In the genomic region with DNA sequence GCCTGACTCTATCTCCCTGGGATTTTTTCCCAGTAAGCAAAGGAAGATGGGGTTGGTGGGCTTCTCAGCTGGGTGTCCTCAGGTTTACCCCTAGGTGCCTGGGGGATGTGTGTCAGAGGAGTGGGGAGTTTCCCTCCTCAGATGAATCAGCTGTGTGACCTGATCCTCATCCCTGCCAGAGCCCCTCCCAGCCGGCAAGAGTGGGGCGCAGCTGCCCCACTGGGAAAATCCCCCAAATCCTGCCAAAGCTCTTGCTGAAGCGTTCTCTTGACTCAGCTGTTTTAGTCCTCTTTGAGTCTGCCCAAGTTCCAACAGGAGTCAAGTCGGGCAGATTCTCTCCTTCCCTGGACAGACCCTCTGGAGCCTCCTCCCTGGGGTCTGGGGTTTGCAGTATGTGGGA, we compare ENCODE assay signal across 16 cellular contexts. TPM values are rescaled to one million over a fixed set of nuclear protein-coding genes. Genes with fewer than 3 reads are reported as not detected.
A peak's percentile ranks its signal among the peaks of the same experiment; 100 is the strongest.
DNase-seq lines count a peak whose midpoint lies in the region; ATAC-seq and TF ChIP-seq lines count a peak whose summit lies in the region.
"Had no signal": no experiment of that assay in that cellular context is flagged by ENCODE, and none has a peak within 500 bp of the region (broad histone marks: within the 10 kb centered on the region; RNA-seq: fewer than 3 reads in every experiment).

No MANE protein-coding gene starts in this region.

- H3K27ac Mint-ChIP-seq in MCF 10A (ENCODE audit: low read depth, unreplicated experiment): no peak overlapping the region

- DNase-seq in MCF 10A (ENCODE audit: unreplicated experiment): peak; percentile 63
- no peak for DNase-seq in breast epithelium (ENCODE audit: low spot score in 2 of 2)
- peak; percentile 51 for DNase-seq in amniotic stem cell (lab: John Stamatoyannopoulos, UW)
- peak; percentile 58 to 71 for DNase-seq in foreskin fibroblast
- DNase-seq in vagina (ENCODE audit: extremely low spot score in 2 of 2): no peak
- no peak for DNase-seq in NCI-H82 treated with DMSO at 0.1 percent for 48 hours (lab: John Stamatoyannopoulos, UW; ENCODE audit: unreplicated experiment)
- no peak for DNase-seq in SW 1271 (lab: John Stamatoyannopoulos, UW)
- DNase-seq: activated CD4-positive, alpha-beta T cell treated with anti-CD3 and anti-CD28 coated beads for 1 hour; effector memory CD4-positive, alpha-beta T cell; GF-D8; GOT3; Karpas-422; naive B cell; NCI-H446 had no signal

- no peak overlapping the region for H3K4me3 Mint-ChIP-seq in MCF 10A (ENCODE audit: unreplicated experiment)
- H3K4me3 Mint-ChIP-seq: naive B cell had no signal

- CTCF ChIA-PET in MCF 10A (lab: Yijun Ruan, JAX): interaction anchor here (1.2 to 2.3 kb wide), 6 partner anchors 12 to 29 kb away, joined by 6 to 10 read pairs (median 8); partner anchors contain the start of genes CCDC85B, FIBP and FOSL1

- H3K9me3 ChIP-seq in breast epithelium (no peaks in the 10 kb centered on the region), vagina (no peaks in the 10 kb centered on the region)

- BruUV-seq in MCF 10A (replicated peaks; lab: Mats Ljungman, UMichigan): no TSS peak

- H3K27ac ChIP-seq in breast epithelium: peak overlapping the region in 1 of 2 donors; percentile 12
- peak overlapping the region; percentile 76 for H3K27ac ChIP-seq in vagina
- H3K27ac ChIP-seq: SK-N-MC had no signal

- H3K36me3 ChIP-seq in breast epithelium (no peaks in the 10 kb centered on the region), vagina (no peaks in the 10 kb centered on the region)

- no peak for TF ChIP-seq CTCF in MCF 10A (IDR thresholded peaks at IDR 0.05; ENCODE audit: unreplicated experiment)
- no peak for TF ChIP-seq CTCF in breast epithelium (IDR thresholded peaks at IDR 0.05)
- no peak for TF ChIP-seq CTCF in foreskin fibroblast (IDR thresholded peaks at IDR 0.05; ENCODE audit: low read depth, low read length)
- no peak for TF ChIP-seq CTCF in vagina (IDR thresholded peaks at IDR 0.05)

- ATAC-seq in GM21515 (IDR thresholded peaks at IDR 0.05; ENCODE audit: unreplicated experiment): no peak

- H3K4me1 Mint-ChIP-seq in MCF 10A (ENCODE audit: insufficient read depth, unreplicated experiment): peaks cover 36% of the 10 kb centered on the region

- TF ChIP-seq POLR2A in breast epithelium (IDR thresholded peaks at IDR 0.05) (no peak), vagina (IDR thresholded peaks at IDR 0.05) (no peak)

- H3K27me3 Mint-ChIP-seq in MCF 10A (ENCODE audit: insufficient read depth, unreplicated experiment): no peaks in the 10 kb centered on the region

- H3K4me1 ChIP-seq in breast epithelium: peaks cover 9 to 19% of the 10 kb centered on the region in 2 donors
- H3K4me1 ChIP-seq in vagina: peaks cover 61% of the 10 kb centered on the region

- H3K36me3 Mint-ChIP-seq in MCF 10A (ENCODE audit: insufficient read depth, unreplicated experiment): no peaks in the 10 kb centered on the region
- H3K36me3 Mint-ChIP-seq: naive B cell had no signal

- no peaks in the 10 kb centered on the region for H3K27me3 ChIP-seq in breast epithelium
- no peaks in the 10 kb centered on the region for H3K27me3 ChIP-seq in vagina

- POLR2A ChIA-PET in MCF 10A (lab: Yijun Ruan, JAX): interaction anchor here (0.9 to 8.0 kb wide), 3 partner anchors 12 to 49 kb away, joined by 4 to 122 read pairs (median 96); partner anchors contain the start of genes CCDC85B, FIBP and FOSL1

- H3K9me3 Mint-ChIP-seq in MCF 10A (ENCODE audit: unreplicated experiment): no peaks in the 10 kb centered on the region
- H3K9me3 Mint-ChIP-seq: naive B cell had no signal

- intact Hi-C loops in MCF 10A (cut with micrococcal nuclease): no loop called here
- intact Hi-C loops in breast epithelium (cut with DNase I; ENCODE audit: low total_unique reads): no loop called here
- intact Hi-C loops in vagina (cut with DNase I): no loop called here

- no peak overlapping the region for H3K4me3 ChIP-seq in breast epithelium
- H3K4me3 ChIP-seq in foreskin fibroblast (ENCODE audit: low read depth in 1 of 2, low read length in 2 of 2): no peak overlapping the region
- H3K4me3 ChIP-seq in vagina: no peak overlapping the region
- H3K4me3 ChIP-seq: SK-N-MC had no signal

RNA-seq across cellular contexts. Expression of gene C11orf68, which starts 6.0 kb away (rescaled TPM):
- total RNA-seq in MCF 10A (2022) (48.0 and 49.4 TPM in 2 replicates), breast epithelium (10 to 100 TPM; 16.7 to 20.3 (median 19.7) TPM), vagina (21.1 TPM)

RNA-seq across cellular contexts. Expression of gene DRAP1, which starts 6.4 kb away (rescaled TPM):
- total RNA-seq in MCF 10A (2022) (162 and 167 TPM in 2 replicates), breast epithelium (10 to 100 TPM; 50.1 to 64.5 (median 51.5) TPM), vagina (59.2 TPM)

RNA-seq across cellular contexts. Expression of gene FOSL1, which starts 12.7 kb away (rescaled TPM):
- 95.3 and 124 TPM in 2 replicates for total RNA-seq in MCF 10A (2022)
- 10 to 100 TPM in 1 of 3 donors, 1 to 10 TPM in 2; 2.4 to 17.0 (median 7.2) TPM for total RNA-seq in breast epithelium
- total RNA-seq in vagina: 20.9 TPM

RNA-seq across cellular contexts. Expression of gene CCDC85B, which starts 22.4 kb away (rescaled TPM):
- total RNA-seq in MCF 10A (2022) (16.4 and 20.8 TPM in 2 replicates), breast epithelium (10 to 100 TPM; 30.3 to 91.1 (median 41.9) TPM), vagina (76.4 TPM)

RNA-seq across cellular contexts. Expression of gene FIBP, which starts 24.6 kb away (rescaled TPM):
- total RNA-seq in MCF 10A (2022) (79.8 and 80.8 TPM in 2 replicates), breast epithelium (10 to 100 TPM; 51.2 to 68.5 (median 51.7) TPM), vagina (78.6 TPM)

Comparison
In these comparisons a context has a peak if more than half of its experiments do, and no peak if none do; other contexts are left out.
1. DNase-seq: peak in MCF 10A (single experiment), amniotic stem cell (single experiment) and foreskin fibroblast (2 of 2); none in breast epithelium (0 of 2), vagina (0 of 2), NCI-H82 treated with DMSO at 0.1 percent for 48 hours (single experiment) and SW 1271 (0 of 2).